Comparison of ENCODE assay signal across 8 cellular contexts in genomic region chr2:182650704-182651103, GRCh38.
DNase-seq lines count a peak whose midpoint lies in the region; ATAC-seq and TF ChIP-seq lines count a peak whose summit lies in the region.

No MANE protein-coding gene starts in this region.

- no peaks in the 10 kb centered on the region for H3K9me3 Mint-ChIP-seq in glutamatergic neuron (ENCODE audit: unreplicated experiment)
- H3K9me3 Mint-ChIP-seq in activated naive CD8-positive, alpha-beta T cell treated with anti-CD3 and anti-CD28 coated beads, Interleukin-2, amount 50 U/mL, for 24 hours, result no peaks in the 10 kb centered on the region

- H3K4me3 ChIP-seq in GM12865 (ENCODE audit: low read depth, low read length) (no peak overlapping the region), smooth muscle cell (no peak overlapping the region)

- H3F3A ChIP-seq in smooth muscle cell (ENCODE audit: low read depth), result no peaks in the 10 kb centered on the region

- DNase-seq in GM12865 (ENCODE audit: low read depth), result peak; percentile 29
- peak; percentile 63 for DNase-seq in M059J (ENCODE audit: low read depth)
- DNase-seq in SKM-1 treated with dmso at 0.1 percent for 144 hours (lab: John Stamatoyannopoulos, UW; ENCODE audit: unreplicated experiment), result peak; percentile 45
- no peak for DNase-seq in glutamatergic neuron
- DNase-seq in smooth muscle cell (lab: John Stamatoyannopoulos, UW; ENCODE audit: unreplicated experiment), result no peak
- DNase-seq in activated naive CD8-positive, alpha-beta T cell treated with anti-CD3 and anti-CD28 coated beads, Interleukin-2, amount 50 U/mL, for 24 hours, result no peak

- no peaks in the 10 kb centered on the region for H3K79me2 ChIP-seq in smooth muscle cell (ENCODE audit: low read depth)

- no peaks in the 10 kb centered on the region for H4K20me1 ChIP-seq in smooth muscle cell (ENCODE audit: low read depth)

- H3K4me1 ChIP-seq in smooth muscle cell (ENCODE audit: low read depth), result no peaks in the 10 kb centered on the region

- H3K4me1 Mint-ChIP-seq in glutamatergic neuron (ENCODE audit: low read depth, unreplicated experiment), result no peaks in the 10 kb centered on the region
- H3K4me1 Mint-ChIP-seq in activated naive CD8-positive, alpha-beta T cell treated with anti-CD3 and anti-CD28 coated beads, Interleukin-2, amount 50 U/mL, for 24 hours, result no peaks in the 10 kb centered on the region

- TF ChIP-seq CTCF in GM12865 (IDR thresholded peaks at IDR 0.05; ENCODE audit: insufficient read depth, low read depth, low read length, missing control alignments) (peak; percentile 21), glutamatergic neuron (IDR thresholded peaks at IDR 0.05; ENCODE audit: partially characterized antibody, unreplicated experiment) (peak; percentile 71), smooth muscle cell (IDR thresholded peaks at IDR 0.05; ENCODE audit: borderline replicate concordance, insufficient read depth, poor library complexity, severe bottlenecking) (peak; percentile 59)

- H3K36me3 ChIP-seq in smooth muscle cell (ENCODE audit: low read depth), result no peaks in the 10 kb centered on the region

- no peaks in the 10 kb centered on the region for H3K9me3 ChIP-seq in smooth muscle cell (replicated peaks; ENCODE audit: low read depth)

- H3K4me3 Mint-ChIP-seq in glutamatergic neuron (ENCODE audit: unreplicated experiment), result no peak overlapping the region
- H3K4me3 Mint-ChIP-seq in activated naive CD8-positive, alpha-beta T cell treated with anti-CD3 and anti-CD28 coated beads, Interleukin-2, amount 50 U/mL, for 24 hours, result no peak overlapping the region

- no peak overlapping the region for H3K27ac Mint-ChIP-seq in glutamatergic neuron (ENCODE audit: unreplicated experiment)
- H3K27ac Mint-ChIP-seq in activated naive CD8-positive, alpha-beta T cell treated with anti-CD3 and anti-CD28 coated beads, Interleukin-2, amount 50 U/mL, for 24 hours, result no peak overlapping the region

- no peaks in the 10 kb centered on the region for H3K27me3 Mint-ChIP-seq in glutamatergic neuron (ENCODE audit: unreplicated experiment)
- no peaks in the 10 kb centered on the region for H3K27me3 Mint-ChIP-seq in activated naive CD8-positive, alpha-beta T cell treated with anti-CD3 and anti-CD28 coated beads, Interleukin-2, amount 50 U/mL, for 24 hours

- WGBS in smooth muscle cell (ENCODE audit: low lambda C conversion rate), result 83% methylated on average over 4 of the region's 4 CpGs

- H3K27me3 ChIP-seq in smooth muscle cell (ENCODE audit: low read depth), result no peaks in the 10 kb centered on the region

- ATAC-seq in GM21390 (IDR thresholded peaks at IDR 0.05; ENCODE audit: unreplicated experiment), result no peak
- no peak for ATAC-seq in GM21576 (IDR thresholded peaks at IDR 0.05; ENCODE audit: unreplicated experiment)
- no peak for ATAC-seq in activated naive CD8-positive, alpha-beta T cell treated with anti-CD3 and anti-CD28 coated beads, Interleukin-2, amount 50 U/mL, for 24 hours

- no peak overlapping the region for H3K9ac ChIP-seq in smooth muscle cell (ENCODE audit: low read depth)

- H3K36me3 Mint-ChIP-seq in glutamatergic neuron (ENCODE audit: unreplicated experiment), result no peaks in the 10 kb centered on the region
- no peaks in the 10 kb centered on the region for H3K36me3 Mint-ChIP-seq in activated naive CD8-positive, alpha-beta T cell treated with anti-CD3 and anti-CD28 coated beads, Interleukin-2, amount 50 U/mL, for 24 hours (ENCODE audit: low read depth)

- no peak overlapping the region for H3K4me2 ChIP-seq in smooth muscle cell

- no peak overlapping the region for H2AFZ ChIP-seq in smooth muscle cell (ENCODE audit: low read depth)

- H3K27ac ChIP-seq in smooth muscle cell (ENCODE audit: low read depth), result no peak overlapping the region

Comparison
In these comparisons a context has a peak if more than half of its experiments do, and no peak if none do; other contexts are left out.
1. DNase-seq: peak in GM12865 (single experiment), M059J (single experiment) and SKM-1 treated with dmso at 0.1 percent for 144 hours (single experiment); none in glutamatergic neuron (single experiment), smooth muscle cell (single experiment) and activated naive CD8-positive, alpha-beta T cell treated with anti-CD3 and anti-CD28 coated beads, Interleukin-2, amount 50 U/mL, for 24 hours (single experiment).
2. CTCF ChIP-seq: peak in every context shown above with its lines; median percentile 71 in glutamatergic neuron; 59 in smooth muscle cell; 21 in GM12865.